ENCODE assay signal across 2 cellular contexts in the genomic region with DNA sequence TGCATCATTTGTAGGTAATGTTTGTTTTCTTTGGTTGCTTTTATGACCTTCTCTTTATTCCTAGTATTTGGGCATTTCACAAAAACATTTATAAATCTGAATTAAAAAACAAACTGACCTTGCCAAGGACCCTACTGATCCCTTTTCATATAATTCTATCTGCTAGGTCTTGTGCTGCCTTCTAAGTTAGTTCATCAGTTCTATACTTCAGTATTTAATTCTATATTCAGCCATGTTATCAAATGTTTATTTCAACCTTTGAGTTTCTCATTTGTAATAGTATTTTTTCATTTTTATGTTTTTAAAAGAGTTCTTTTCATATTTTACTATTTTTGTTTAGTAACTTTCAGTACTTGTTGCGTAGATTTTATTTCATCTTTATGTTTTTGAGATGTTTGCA.
TF ChIP-seq lines count a peak whose summit lies in the region.

No MANE protein-coding gene starts in this region.

TF ChIP-seq in SK-N-SH, 30 proteins besides CTCF, POLR2A, EP300 and RAD21 (continued from another document):
- TF ChIP-seq, protein P1, sequence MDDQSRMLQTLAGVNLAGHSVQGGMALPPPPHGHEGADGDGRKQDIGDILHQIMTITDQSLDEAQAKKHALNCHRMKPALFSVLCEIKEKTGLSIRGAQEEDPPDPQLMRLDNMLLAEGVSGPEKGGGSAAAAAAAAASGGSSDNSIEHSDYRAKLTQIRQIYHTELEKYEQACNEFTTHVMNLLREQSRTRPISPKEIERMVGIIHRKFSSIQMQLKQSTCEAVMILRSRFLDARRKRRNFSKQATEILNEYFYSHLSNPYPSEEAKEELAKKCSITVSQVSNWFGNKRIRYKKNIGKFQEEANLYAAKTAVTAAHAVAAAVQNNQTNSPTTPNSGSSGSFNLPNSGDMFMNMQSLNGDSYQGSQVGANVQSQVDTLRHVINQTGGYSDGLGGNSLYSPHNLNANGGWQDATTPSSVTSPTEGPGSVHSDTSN (IDR thresholded peaks at IDR 0.05): no peak

TF ChIP-seq in SK-N-SH treated with all-trans-retinoic acid at 6 μM for 48 hours, 23 proteins besides CTCF, POLR2A, EP300 and RAD21 (continued from another document):
- TF ChIP-seq, protein P2, sequence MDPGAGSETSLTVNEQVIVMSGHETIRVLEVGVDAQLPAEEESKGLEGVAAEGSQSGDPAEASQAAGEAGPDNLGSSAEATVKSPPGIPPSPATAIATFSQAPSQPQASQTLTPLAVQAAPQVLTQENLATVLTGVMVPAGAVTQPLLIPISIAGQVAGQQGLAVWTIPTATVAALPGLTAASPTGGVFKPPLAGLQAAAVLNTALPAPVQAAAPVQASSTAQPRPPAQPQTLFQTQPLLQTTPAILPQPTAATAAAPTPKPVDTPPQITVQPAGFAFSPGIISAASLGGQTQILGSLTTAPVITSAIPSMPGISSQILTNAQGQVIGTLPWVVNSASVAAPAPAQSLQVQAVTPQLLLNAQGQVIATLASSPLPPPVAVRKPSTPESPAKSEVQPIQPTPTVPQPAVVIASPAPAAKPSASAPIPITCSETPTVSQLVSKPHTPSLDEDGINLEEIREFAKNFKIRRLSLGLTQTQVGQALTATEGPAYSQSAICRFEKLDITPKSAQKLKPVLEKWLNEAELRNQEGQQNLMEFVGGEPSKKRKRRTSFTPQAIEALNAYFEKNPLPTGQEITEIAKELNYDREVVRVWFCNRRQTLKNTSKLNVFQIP (CRISPR knock-in tag; IDR thresholded peaks at IDR 0.05; ENCODE audit: borderline replicate concordance, low read depth): no peak
- TF ChIP-seq ZC3H10 (CRISPR knock-in tag; IDR thresholded peaks at IDR 0.05) (no peak), SNAI2 (CRISPR knock-in tag; IDR thresholded peaks at IDR 0.05) (no peak), ARNTL (CRISPR knock-in tag; IDR thresholded peaks at IDR 0.05; ENCODE audit: borderline replicate concordance, low read depth) (no peak), ZNF8 (CRISPR knock-in tag; IDR thresholded peaks at IDR 0.05) (no peak)
TF ChIP-seq in SK-N-SH treated with all-trans-retinoic acid at 6 μM for 48 hours: peak in this region for 0.
